12 cellular contexts compared by ENCODE assay signal in genomic region chr10:72061491-72061890, GRCh38. TPM values are rescaled to one million over a fixed set of nuclear protein-coding genes. Genes with fewer than 3 reads are reported as not detected.
A peak's percentile ranks its signal among the peaks of the same experiment; 100 is the strongest.
DNase-seq lines count a peak whose midpoint lies in the region; ATAC-seq, FAIRE-seq and TF ChIP-seq lines count a peak whose summit lies in the region.
"Had no signal": no experiment of that assay in that cellular context is flagged by ENCODE, and none has a peak within 500 bp of the region (broad histone marks: within the 10 kb centered on the region; RNA-seq: fewer than 3 reads in every experiment).

No MANE protein-coding gene starts in this region.

- H3K27ac ChIP-seq in MM.1S (ENCODE audit: low read length) (no peak overlapping the region), K562 (ENCODE audit: extremely low read depth, low read depth, low read length) (no peak overlapping the region)
- H3K27ac ChIP-seq: transverse colon had no signal

- H3K4me2 ChIP-seq in MM.1S (ENCODE audit: low read depth, low read length), result no peak overlapping the region
- no peak overlapping the region for H3K4me2 ChIP-seq in K562 (ENCODE audit: insufficient read depth, low read length)

- peak; percentile 27 to 52; a peak in 3 of 4 replicates for TF ChIP-seq RAD21 in K562 (CRISPR knock-in tag; conservative IDR thresholded peaks at IDR 0.05 in 1 of 2, IDR thresholded peaks at IDR 0.05 in 1 of 2)

- TF ChIP-seq CTCF in MM.1S (IDR thresholded peaks at IDR 0.05; ENCODE audit: low read length), result peak; percentile 19
- peak; percentile 68 to 83 (median 71) for TF ChIP-seq CTCF in K562 (IDR thresholded peaks at IDR 0.05 in 2 of 3, conservative IDR thresholded peaks at IDR 0.05 in 1 of 3; ENCODE audit: insufficient read depth in 2 of 3, low read depth in 1 of 3, low read length in 3 of 3)
- peak; percentile 26 for TF ChIP-seq CTCF in osteocyte (IDR thresholded peaks at IDR 0.05)

- POLR2A ChIA-PET in activated CD4-positive, alpha-beta memory T cell treated with anti-CD3 and anti-CD28 coated beads for 36 hours (lab: Charles Lee), result interaction anchor here (0.6 kb wide), 1 partner anchor 278 kb away, joined by 3 read pairs; no protein-coding TSS in a partner anchor
- POLR2A ChIA-PET in activated CD4-positive, alpha-beta memory T cell treated with anti-CD3 and anti-CD28 coated beads, Interleukin-2, amount 10 ng/mL, durations not matched to agents 7 days and 5 days (lab: Charles Lee), result interaction anchor here (1.1 to 2.2 kb wide), 7 partner anchors 10 to 113 kb away, joined by 3 to 6 read pairs (median 4); no protein-coding TSS in a partner anchor
- POLR2A ChIA-PET in K562 (lab: Yijun Ruan, JAX), result interaction anchor here (0.6 kb wide), 1 partner anchor 1345 kb away, joined by 4 read pairs; no protein-coding TSS in a partner anchor

- H3K27me3 Mint-ChIP-seq in activated CD4-positive, alpha-beta memory T cell treated with anti-CD3 and anti-CD28 coated beads for 36 hours, result no peaks in the 10 kb centered on the region
- no peaks in the 10 kb centered on the region for H3K27me3 Mint-ChIP-seq in activated CD4-positive, alpha-beta memory T cell treated with anti-CD3 and anti-CD28 coated beads, Interleukin-2, amount 10 ng/mL, durations not matched to agents 7 days and 5 days
- H3K27me3 Mint-ChIP-seq in osteocyte (ENCODE audit: unreplicated experiment), result peaks cover 6% of the 10 kb centered on the region

- no peak for TF ChIP-seq POLR2A in K562 (conservative IDR thresholded peaks at IDR 0.05)

- ATAC-seq in K562 (peak; percentile 79), HG02759 (IDR thresholded peaks at IDR 0.05; ENCODE audit: unreplicated experiment) (no peak)

- H3K9me1 ChIP-seq in K562 (ENCODE audit: control insufficient read depth, insufficient read depth, low read length), result no peaks in the 10 kb centered on the region

- no peaks in the 10 kb centered on the region for H3K4me1 ChIP-seq in MM.1S (ENCODE audit: low read length)
- H3K4me1 ChIP-seq in K562 (replicated peaks in 1 of 2; ENCODE audit: control insufficient read depth in 2 of 2, insufficient read depth in 2 of 2, low read length in 2 of 2), result peaks cover 3 to 33% of the 10 kb centered on the region in 2 experiments; a peak in 3 of 5 replicates

- no peak for DNase-seq in activated CD4-positive, alpha-beta memory T cell treated with anti-CD3 and anti-CD28 coated beads for 36 hours
- DNase-seq in activated CD4-positive, alpha-beta memory T cell treated with anti-CD3 and anti-CD28 coated beads, Interleukin-2, amount 10 ng/mL, durations not matched to agents 7 days and 5 days, result no peak
- DNase-seq in MM.1S, result no peak
- peak; percentile 54 to 68 (median 58) for DNase-seq in K562 (ENCODE audit: extremely low read depth in 1 of 4, low spot score in 3 of 4)
- no peak for DNase-seq in osteocyte (ENCODE audit: extremely low spot score, unreplicated experiment)
- no peak for DNase-seq in T-helper 2 cell
- no peak for DNase-seq in GOT3 (lab: John Stamatoyannopoulos, UW)
- DNase-seq: activated T-cell treated with anti-CD3 and anti-CD28 coated beads, Interleukin-2, amount 50 U/mL, for 72 hours; nucleus accumbens; transverse colon had no signal

- no peaks in the 10 kb centered on the region for H3K9me3 ChIP-seq in MM.1S (replicated peaks; ENCODE audit: insufficient read depth, low read length)
- no peaks in the 10 kb centered on the region for H3K9me3 ChIP-seq in K562 (replicated peaks; ENCODE audit: control insufficient read depth, insufficient read depth, low read depth, low read length)
- H3K9me3 ChIP-seq: transverse colon had no signal

- H3F3A ChIP-seq in MM.1S (ENCODE audit: insufficient read depth, low read length), result no peaks in the 10 kb centered on the region

- H2AFZ ChIP-seq in MM.1S (ENCODE audit: low read length), result no peak overlapping the region
- no peak overlapping the region for H2AFZ ChIP-seq in K562 (ENCODE audit: low read depth, low read length)

- no peaks in the 10 kb centered on the region for H3K9me2 ChIP-seq in MM.1S (replicated peaks; ENCODE audit: insufficient read depth, low read length)

- no peak overlapping the region for H3K9ac ChIP-seq in MM.1S (ENCODE audit: low read length)
- 0 out of 4 replicates have a peak overlapping the region, but pooled peaks of 1 of the 2 experiments have one; percentile 55 for H3K9ac ChIP-seq in K562 (ENCODE audit: insufficient read depth in 1 of 2, low read depth in 2 of 2, low read length in 2 of 2)

- peak; percentile 56 for FAIRE-seq in K562 (lab: Jason Lieb, UNC)

- H3K4me1 Mint-ChIP-seq in activated CD4-positive, alpha-beta memory T cell treated with anti-CD3 and anti-CD28 coated beads for 36 hours (ENCODE audit: low read depth), result peaks cover 26% of the 10 kb centered on the region
- no peaks in the 10 kb centered on the region for H3K4me1 Mint-ChIP-seq in activated CD4-positive, alpha-beta memory T cell treated with anti-CD3 and anti-CD28 coated beads, Interleukin-2, amount 10 ng/mL, durations not matched to agents 7 days and 5 days
- peaks cover 14% of the 10 kb centered on the region for H3K4me1 Mint-ChIP-seq in osteocyte (ENCODE audit: unreplicated experiment)

- H3K4me3 ChIP-seq in MM.1S (ENCODE audit: low read length), result no peak overlapping the region
- no peak overlapping the region for H3K4me3 ChIP-seq in K562
- H3K4me3 ChIP-seq: transverse colon had no signal

- intact Hi-C loops in activated CD4-positive, alpha-beta memory T cell treated with anti-CD3 and anti-CD28 coated beads for 36 hours (cut with micrococcal nuclease), result no loop called here
- intact Hi-C loops in K562 (cut with micrococcal nuclease), result loop anchor here (5.0 kb wide), 1 partner anchor 266 kb away; no protein-coding TSS in a partner anchor

- 37% methylated on average over 5 of the region's 5 CpGs for WGBS in K562 (ENCODE audit: insufficient coverage, low coverage, missing lambda C conversion rate)

- CTCF ChIA-PET in activated CD4-positive, alpha-beta memory T cell treated with anti-CD3 and anti-CD28 coated beads for 36 hours (lab: Charles Lee), result interaction anchor here (1.3 to 2.8 kb wide), 3 partner anchors 12 to 276 kb away, joined by 3 to 24 read pairs (median 3); no protein-coding TSS in a partner anchor
- CTCF ChIA-PET in activated CD4-positive, alpha-beta memory T cell treated with anti-CD3 and anti-CD28 coated beads, Interleukin-2, amount 10 ng/mL, durations not matched to agents 7 days and 5 days (lab: Charles Lee), result interaction anchor here (1.1 kb wide), 1 partner anchor 13 kb away, joined by 5 read pairs; no protein-coding TSS in a partner anchor
- CTCF ChIA-PET in K562 (lab: Yijun Ruan, JAX; ENCODE audit: low intra/inter-chr PET ratio), result interaction anchor here (0.6 kb wide), 1 partner anchor 275 kb away, joined by 3 read pairs; no protein-coding TSS in a partner anchor

- no peak overlapping the region for H3K4me3 Mint-ChIP-seq in activated CD4-positive, alpha-beta memory T cell treated with anti-CD3 and anti-CD28 coated beads for 36 hours
- no peak overlapping the region for H3K4me3 Mint-ChIP-seq in activated CD4-positive, alpha-beta memory T cell treated with anti-CD3 and anti-CD28 coated beads, Interleukin-2, amount 10 ng/mL, durations not matched to agents 7 days and 5 days
- no peak overlapping the region for H3K4me3 Mint-ChIP-seq in osteocyte (ENCODE audit: unreplicated experiment)
- H3K4me3 Mint-ChIP-seq: activated T-cell treated with anti-CD3 and anti-CD28 coated beads, Interleukin-2, amount 50 U/mL, for 72 hours; T-helper 2 cell treated with Interferon-gamma antibody and Interleukin-4, amounts not matched to agents 5 μg/mL and 100 μg/mL, for 36 hours had no signal

- BruUV-seq in K562 (replicated peaks; lab: Mats Ljungman, UMichigan), result no TSS peak

- TF ChIP-seq EP300 in K562 (IDR thresholded peaks at IDR 0.05; ENCODE audit: low read length), result no peak

- H3K9me3 Mint-ChIP-seq in activated CD4-positive, alpha-beta memory T cell treated with anti-CD3 and anti-CD28 coated beads for 36 hours, result no peaks in the 10 kb centered on the region
- no peaks in the 10 kb centered on the region for H3K9me3 Mint-ChIP-seq in activated CD4-positive, alpha-beta memory T cell treated with anti-CD3 and anti-CD28 coated beads, Interleukin-2, amount 10 ng/mL, durations not matched to agents 7 days and 5 days
- no peaks in the 10 kb centered on the region for H3K9me3 Mint-ChIP-seq in osteocyte (ENCODE audit: unreplicated experiment)
- H3K9me3 Mint-ChIP-seq: activated T-cell treated with anti-CD3 and anti-CD28 coated beads, Interleukin-2, amount 50 U/mL, for 72 hours; T-helper 2 cell treated with Interferon-gamma antibody and Interleukin-4, amounts not matched to agents 5 μg/mL and 100 μg/mL, for 36 hours had no signal

- H3K27me3 ChIP-seq in MM.1S (replicated peaks; ENCODE audit: insufficient read depth, low read length) (no peaks in the 10 kb centered on the region), K562 (ENCODE audit: control insufficient read depth in 2 of 2, insufficient read depth in 2 of 2, low read length in 2 of 2) (peaks cover 2 to 23% of the 10 kb centered on the region in 2 experiments; a peak in 2 of 5 replicates)
- H3K27me3 ChIP-seq: transverse colon had no signal

- H4K20me1 ChIP-seq in MM.1S (ENCODE audit: insufficient read depth, low read length) (no peaks in the 10 kb centered on the region), K562 (replicated peaks; ENCODE audit: control insufficient read depth, insufficient read depth, low read length) (no peaks in the 10 kb centered on the region)

- H3K36me3 ChIP-seq in MM.1S (replicated peaks; ENCODE audit: insufficient read depth, low read length) (no peaks in the 10 kb centered on the region), K562 (ENCODE audit: control insufficient read depth, insufficient read depth, low read length) (no peaks in the 10 kb centered on the region)
- H3K36me3 ChIP-seq: transverse colon had no signal

- H3K79me2 ChIP-seq in MM.1S (ENCODE audit: low read length) (no peaks in the 10 kb centered on the region), K562 (ENCODE audit: control insufficient read depth, insufficient read depth, low read length) (no peaks in the 10 kb centered on the region)

- H3K27ac Mint-ChIP-seq in activated CD4-positive, alpha-beta memory T cell treated with anti-CD3 and anti-CD28 coated beads for 36 hours, result peak overlapping the region; percentile 55
- no peak overlapping the region for H3K27ac Mint-ChIP-seq in activated CD4-positive, alpha-beta memory T cell treated with anti-CD3 and anti-CD28 coated beads, Interleukin-2, amount 10 ng/mL, durations not matched to agents 7 days and 5 days
- no peak overlapping the region for H3K27ac Mint-ChIP-seq in osteocyte (ENCODE audit: unreplicated experiment)
- H3K27ac Mint-ChIP-seq: activated T-cell treated with anti-CD3 and anti-CD28 coated beads, Interleukin-2, amount 50 U/mL, for 72 hours; T-helper 2 cell treated with Interferon-gamma antibody and Interleukin-4, amounts not matched to agents 5 μg/mL and 100 μg/mL, for 36 hours had no signal

- peaks cover 31% of the 10 kb centered on the region for H3K36me3 Mint-ChIP-seq in activated CD4-positive, alpha-beta memory T cell treated with anti-CD3 and anti-CD28 coated beads for 36 hours
- peaks cover 58% of the 10 kb centered on the region for H3K36me3 Mint-ChIP-seq in activated CD4-positive, alpha-beta memory T cell treated with anti-CD3 and anti-CD28 coated beads, Interleukin-2, amount 10 ng/mL, durations not matched to agents 7 days and 5 days (ENCODE audit: low read depth)
- H3K36me3 Mint-ChIP-seq in osteocyte (ENCODE audit: unreplicated experiment), result no peaks in the 10 kb centered on the region

- in situ Hi-C loops in K562 (cut with MboI), result loop anchor here (10.0 kb wide), 1 partner anchor 273 kb away; no protein-coding TSS in a partner anchor

RNA-seq across cellular contexts. Expression of gene SPOCK2, which starts 26.9 kb away (rescaled TPM):
- 100 to 1,000 TPM; 216 to 218 TPM for total RNA-seq in activated CD4-positive, alpha-beta memory T cell treated with anti-CD3 and anti-CD28 coated beads for 36 hours
- 100 to 1,000 TPM; 418 to 420 TPM for total RNA-seq in activated CD4-positive, alpha-beta memory T cell treated with anti-CD3 and anti-CD28 coated beads, Interleukin-2, amount 10 ng/mL, durations not matched to agents 7 days and 5 days
- total RNA-seq in K562 (2011; cell fraction: chromatin; rRNA removed; ENCODE audit: low replicate concordance), result 0.46 and 1.2 TPM in 2 replicates
- 0.67 and 0.79 TPM in 2 replicates for total RNA-seq in K562 (2011; cell fraction: nucleolus; rRNA removed)
- total RNA-seq in K562 (2011; cell fraction: nucleoplasm; rRNA removed), result 0.59 and 1.1 TPM in 2 replicates
- total RNA-seq in K562 (2014; rRNA removed) (0.04 and 0.82 TPM in 2 replicates), K562 (2014; rRNA removed; fragmentation: Illumina TruSeq; extraction: Trizol) (0.11 and 0.38 TPM in 2 replicates), K562 (2015; rRNA removed; fragmentation: Illumina TruSeq; extraction: Trizol) (0.11 and 0.19 TPM in 2 replicates), K562 (2021) (0.63 and 0.86 TPM in 2 replicates), osteocyte (0.54 and 0.73 TPM in 2 replicates)
- polyA plus RNA-seq in K562 (2011; rRNA removed) (0.04 and 0.09 TPM in 2 replicates), K562 (2014; fragmentation: Illumina TruSeq; extraction: Trizol) (0.08 and 0.09 TPM in 2 replicates), K562 (2014; fragmentation: Nextera tagmentation; extraction: Ambion mirVana) (not detected), K562 (2014; rRNA removed) (0.12 and 0.52 TPM in 2 replicates)
- 0.04 and 0.31 TPM in 2 replicates for polyA plus RNA-seq in K562 (2011; cell fraction: cytosol; rRNA removed)
- 0.30 and 0.63 TPM in 2 replicates for polyA plus RNA-seq in K562 (2011; cell fraction: nucleus; rRNA removed)
- 0.17 and 0.46 TPM in 2 replicates for polyA plus RNA-seq in K562 (2012)
- polyA minus RNA-seq in K562 (2011; rRNA and poly(A)+ RNA removed), result 0.04 and 0.18 TPM in 2 replicates
- not detected in 2 replicates for polyA minus RNA-seq in K562 (2011; cell fraction: cytosol; rRNA and poly(A)+ RNA removed)
- polyA minus RNA-seq in K562 (2011; cell fraction: nucleus; rRNA and poly(A)+ RNA removed), result 0.27 and 0.44 TPM in 2 replicates

Comparison
In these comparisons a context has a peak if more than half of its experiments do, and no peak if none do; other contexts are left out.
1. DNase-seq: peak in K562 (4 of 4); none in activated CD4-positive, alpha-beta memory T cell treated with anti-CD3 and anti-CD28 coated beads for 36 hours (single experiment), activated CD4-positive, alpha-beta memory T cell treated with anti-CD3 and anti-CD28 coated beads, Interleukin-2, amount 10 ng/mL, durations not matched to agents 7 days and 5 days (single experiment), MM.1S (single experiment), osteocyte (single experiment), T-helper 2 cell (0 of 5) and GOT3 (single experiment).
2. CTCF ChIP-seq: peak in every context shown above with its lines; median percentile 71 in K562; 26 in osteocyte; 19 in MM.1S.
3. RNA of gene SPOCK2, which starts 26.9 kb away (total RNA-seq): 418 to 420 TPM in activated CD4-positive, alpha-beta memory T cell treated with anti-CD3 and anti-CD28 coated beads, Interleukin-2, amount 10 ng/mL, durations not matched to agents 7 days and 5 days and 216 to 218 TPM in activated CD4-positive, alpha-beta memory T cell treated with anti-CD3 and anti-CD28 coated beads for 36 hours; 0.04 to 1.2 TPM in K562 and 0.54 to 0.73 TPM in osteocyte; every median in the first group is over 10 times any median in the second.